ENCODE assay signal across 1 cellular context in the genomic region with DNA sequence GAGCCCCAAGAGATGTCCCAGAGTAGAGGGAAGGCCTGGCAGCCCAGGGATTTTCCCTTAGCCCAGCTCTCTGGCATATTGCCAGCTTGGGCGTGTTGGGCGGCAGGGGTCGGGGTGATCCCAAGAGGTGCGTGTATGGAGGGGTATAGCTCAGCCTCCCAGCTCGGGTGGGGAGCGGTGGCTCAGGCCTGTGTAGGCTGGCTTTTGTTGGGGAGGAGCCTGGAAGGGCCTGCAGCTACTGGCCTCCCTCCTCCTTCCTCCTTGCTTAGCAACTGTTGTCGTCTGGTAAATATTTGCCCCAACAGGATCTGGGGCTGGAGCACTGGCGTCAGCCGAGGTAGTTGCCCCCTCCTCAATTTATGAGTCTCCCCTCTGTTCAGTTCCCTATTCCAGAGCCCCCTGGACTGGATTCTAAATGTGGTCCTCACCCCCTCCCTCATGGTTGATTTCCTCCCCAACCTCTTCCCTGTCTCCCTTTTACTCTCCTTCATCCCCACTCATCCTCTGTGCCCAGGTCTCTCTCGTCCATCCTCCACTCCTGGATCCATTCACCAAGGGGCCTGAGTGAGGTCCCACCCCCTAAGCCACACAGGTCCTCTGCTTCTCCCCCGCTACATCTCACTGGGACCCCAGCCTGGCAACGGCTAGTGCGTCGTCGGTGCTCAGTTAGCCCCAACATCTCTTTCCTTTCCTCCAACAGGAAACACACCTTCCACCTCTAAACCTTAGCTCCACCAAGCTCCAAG.
TF ChIP-seq lines count a peak whose summit lies in the region.

No MANE protein-coding gene starts in this region.

TF ChIP-seq in SK-N-SH, 30 proteins besides CTCF, POLR2A, EP300 and RAD21:
- no peak for TF ChIP-seq RCOR1 (IDR thresholded peaks at IDR 0.05; ENCODE audit: low read length)
- TF ChIP-seq NFIC (IDR thresholded peaks at IDR 0.05; ENCODE audit: borderline replicate concordance) = peak; percentile 64
- TF ChIP-seq, protein P1, sequence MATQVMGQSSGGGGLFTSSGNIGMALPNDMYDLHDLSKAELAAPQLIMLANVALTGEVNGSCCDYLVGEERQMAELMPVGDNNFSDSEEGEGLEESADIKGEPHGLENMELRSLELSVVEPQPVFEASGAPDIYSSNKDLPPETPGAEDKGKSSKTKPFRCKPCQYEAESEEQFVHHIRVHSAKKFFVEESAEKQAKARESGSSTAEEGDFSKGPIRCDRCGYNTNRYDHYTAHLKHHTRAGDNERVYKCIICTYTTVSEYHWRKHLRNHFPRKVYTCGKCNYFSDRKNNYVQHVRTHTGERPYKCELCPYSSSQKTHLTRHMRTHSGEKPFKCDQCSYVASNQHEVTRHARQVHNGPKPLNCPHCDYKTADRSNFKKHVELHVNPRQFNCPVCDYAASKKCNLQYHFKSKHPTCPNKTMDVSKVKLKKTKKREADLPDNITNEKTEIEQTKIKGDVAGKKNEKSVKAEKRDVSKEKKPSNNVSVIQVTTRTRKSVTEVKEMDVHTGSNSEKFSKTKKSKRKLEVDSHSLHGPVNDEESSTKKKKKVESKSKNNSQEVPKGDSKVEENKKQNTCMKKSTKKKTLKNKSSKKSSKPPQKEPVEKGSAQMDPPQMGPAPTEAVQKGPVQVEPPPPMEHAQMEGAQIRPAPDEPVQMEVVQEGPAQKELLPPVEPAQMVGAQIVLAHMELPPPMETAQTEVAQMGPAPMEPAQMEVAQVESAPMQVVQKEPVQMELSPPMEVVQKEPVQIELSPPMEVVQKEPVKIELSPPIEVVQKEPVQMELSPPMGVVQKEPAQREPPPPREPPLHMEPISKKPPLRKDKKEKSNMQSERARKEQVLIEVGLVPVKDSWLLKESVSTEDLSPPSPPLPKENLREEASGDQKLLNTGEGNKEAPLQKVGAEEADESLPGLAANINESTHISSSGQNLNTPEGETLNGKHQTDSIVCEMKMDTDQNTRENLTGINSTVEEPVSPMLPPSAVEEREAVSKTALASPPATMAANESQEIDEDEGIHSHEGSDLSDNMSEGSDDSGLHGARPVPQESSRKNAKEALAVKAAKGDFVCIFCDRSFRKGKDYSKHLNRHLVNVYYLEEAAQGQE (IDR thresholded peaks at IDR 0.05; ENCODE audit: low read depth, low read length) = no peak
- TF ChIP-seq PBX3 (IDR thresholded peaks at IDR 0.05) = no peak
- TF ChIP-seq, protein P2, sequence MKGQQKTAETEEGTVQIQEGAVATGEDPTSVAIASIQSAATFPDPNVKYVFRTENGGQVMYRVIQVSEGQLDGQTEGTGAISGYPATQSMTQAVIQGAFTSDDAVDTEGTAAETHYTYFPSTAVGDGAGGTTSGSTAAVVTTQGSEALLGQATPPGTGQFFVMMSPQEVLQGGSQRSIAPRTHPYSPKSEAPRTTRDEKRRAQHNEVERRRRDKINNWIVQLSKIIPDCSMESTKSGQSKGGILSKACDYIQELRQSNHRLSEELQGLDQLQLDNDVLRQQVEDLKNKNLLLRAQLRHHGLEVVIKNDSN (IDR thresholded peaks at IDR 0.05; ENCODE audit: borderline replicate concordance, low read depth) = no peak
- 0 out of 2 replicates have a peak, but pooled peaks have one; percentile 19 for TF ChIP-seq MXI1 (IDR thresholded peaks at IDR 0.05; ENCODE audit: low read depth, low read length)
- no peak for TF ChIP-seq ELF1 (IDR thresholded peaks at IDR 0.05)
- no peak for TF ChIP-seq TEAD4 (IDR thresholded peaks at IDR 0.05; ENCODE audit: borderline replicate concordance, insufficient read depth)
- no peak for TF ChIP-seq FOSL2 (IDR thresholded peaks at IDR 0.05; ENCODE audit: borderline replicate concordance, low read depth)
- TF ChIP-seq, protein P3, sequence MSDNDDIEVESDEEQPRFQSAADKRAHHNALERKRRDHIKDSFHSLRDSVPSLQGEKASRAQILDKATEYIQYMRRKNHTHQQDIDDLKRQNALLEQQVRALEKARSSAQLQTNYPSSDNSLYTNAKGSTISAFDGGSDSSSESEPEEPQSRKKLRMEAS (IDR thresholded peaks at IDR 0.05; ENCODE audit: low read depth) = no peak
- no peak for TF ChIP-seq TCF12 (IDR thresholded peaks at IDR 0.05)
- no peak for TF ChIP-seq RXRA (IDR thresholded peaks at IDR 0.05; ENCODE audit: borderline replicate concordance, low read depth)
- TF ChIP-seq MEF2A (IDR thresholded peaks at IDR 0.05; ENCODE audit: borderline replicate concordance, low read depth) = no peak
- no peak for TF ChIP-seq IRF3 (IDR thresholded peaks at IDR 0.05; ENCODE audit: low read depth, low read length)
- no peak for TF ChIP-seq GABPA (IDR thresholded peaks at IDR 0.05; ENCODE audit: low read depth)
- peak; percentile 79 for TF ChIP-seq RFX5 (IDR thresholded peaks at IDR 0.05; ENCODE audit: low read length)
- TF ChIP-seq POLR2AphosphoS5 (IDR thresholded peaks at IDR 0.05; ENCODE audit: low read depth, low read length) = no peak
- TF ChIP-seq JUND (IDR thresholded peaks at IDR 0.05) = no peak
